21 cellular contexts compared by ENCODE assay signal in genomic region chr4:24137596-24137962, GRCh38.
"Had no signal": no experiment of that assay in that cellular context is flagged by ENCODE, and none has a peak within 500 bp of the region (broad histone marks: within the 10 kb centered on the region; RNA-seq: fewer than 3 reads in every experiment).

No MANE protein-coding gene starts in this region.

- H3K36me3 Mint-ChIP-seq: activated naive CD4-positive, alpha-beta T cell treated with anti-CD3 and anti-CD28 coated beads, Interleukin-2, amount 10 ng/mL, durations not matched to agents 7 days and 5 days; brain; memory B cell; naive thymus-derived CD8-positive, alpha-beta T cell had no signal

- H3K27me3 Mint-ChIP-seq: activated naive CD4-positive, alpha-beta T cell treated with anti-CD3 and anti-CD28 coated beads, Interleukin-2, amount 10 ng/mL, durations not matched to agents 7 days and 5 days; activated naive CD8-positive, alpha-beta T cell treated with anti-CD3 and anti-CD28 coated beads, Interleukin-2, amount 50 U/mL, for 24 hours; memory B cell had no signal

- ATAC-seq: activated CD4-positive, CD25-positive, alpha-beta regulatory T cell treated with anti-CD3 and anti-CD28 coated beads, Interleukin-2, amount 50 U/mL, for 24 hours; activated naive CD8-positive, alpha-beta T cell treated with anti-CD3 and anti-CD28 coated beads, Interleukin-2, amount 50 U/mL, for 24 hours; activated T-cell treated with anti-CD3 and anti-CD28 coated beads, Interleukin-2, amount 50 U/mL, for 4 hours; left ventricle myocardium superior; naive thymus-derived CD8-positive, alpha-beta T cell; psoas muscle; right cardiac atrium; upper lobe of right lung had no signal

- H3K4me1 Mint-ChIP-seq: activated naive CD4-positive, alpha-beta T cell treated with anti-CD3 and anti-CD28 coated beads, Interleukin-2, amount 10 ng/mL, durations not matched to agents 7 days and 5 days; activated naive CD8-positive, alpha-beta T cell treated with anti-CD3 and anti-CD28 coated beads, Interleukin-2, amount 50 U/mL, for 24 hours; memory B cell; naive thymus-derived CD8-positive, alpha-beta T cell had no signal

- H3K27ac Mint-ChIP-seq: activated naive CD4-positive, alpha-beta T cell treated with anti-CD3 and anti-CD28 coated beads, Interleukin-2, amount 10 ng/mL, durations not matched to agents 7 days and 5 days; activated naive CD8-positive, alpha-beta T cell treated with anti-CD3 and anti-CD28 coated beads, Interleukin-2, amount 50 U/mL, for 24 hours; brain; endodermal cell; memory B cell; naive thymus-derived CD8-positive, alpha-beta T cell; T-helper 1 cell treated with Interleukin-12 subunit alpha and Interleukin-12 subunit beta and Interleukin-4 antibody, amounts not matched to agents 30 μg/mL and 1 μg/mL, for 36 hours had no signal

- DNase-seq: activated CD4-positive, alpha-beta T cell treated with anti-CD3 and anti-CD28 coated beads, Interleukin-2, amount 50 U/mL, for 1 hour; activated CD8-positive, alpha-beta memory T cell treated with anti-CD3 and anti-CD28 coated beads, Interleukin-2, amount 50 U/mL, for 4 hours; activated effector memory CD4-positive, alpha-beta T cell treated with Interleukin-2 at 50 U/mL for 16 hours; activated naive CD4-positive, alpha-beta T cell treated with anti-CD3 and anti-CD28 coated beads, Interleukin-2, amount 10 ng/mL, durations not matched to agents 7 days and 5 days; activated naive CD8-positive, alpha-beta T cell treated with anti-CD3 and anti-CD28 coated beads, Interleukin-2, amount 50 U/mL, for 24 hours; activated T-cell treated with anti-CD3 and anti-CD28 coated beads, Interleukin-2, amount 50 U/mL, for 4 hours; anterior cingulate cortex; caudate nucleus; endodermal cell; foreskin melanocyte; glutamatergic neuron; kidney; left ventricle myocardium superior; naive thymus-derived CD8-positive, alpha-beta T cell; psoas muscle; right cardiac atrium; upper lobe of right lung had no signal

- H3K4me3 Mint-ChIP-seq: activated naive CD4-positive, alpha-beta T cell treated with anti-CD3 and anti-CD28 coated beads, Interleukin-2, amount 10 ng/mL, durations not matched to agents 7 days and 5 days; activated naive CD8-positive, alpha-beta T cell treated with anti-CD3 and anti-CD28 coated beads, Interleukin-2, amount 50 U/mL, for 24 hours; activated T-cell treated with anti-CD3 and anti-CD28 coated beads, Interleukin-2, amount 50 U/mL, for 4 hours; brain; endodermal cell; memory B cell; naive thymus-derived CD8-positive, alpha-beta T cell; T-helper 1 cell treated with Interleukin-12 subunit alpha and Interleukin-12 subunit beta and Interleukin-4 antibody, amounts not matched to agents 30 μg/mL and 1 μg/mL, for 36 hours had no signal

- H3K9me3 Mint-ChIP-seq: activated naive CD4-positive, alpha-beta T cell treated with anti-CD3 and anti-CD28 coated beads, Interleukin-2, amount 10 ng/mL, durations not matched to agents 7 days and 5 days; activated naive CD8-positive, alpha-beta T cell treated with anti-CD3 and anti-CD28 coated beads, Interleukin-2, amount 50 U/mL, for 24 hours; activated T-cell treated with anti-CD3 and anti-CD28 coated beads, Interleukin-2, amount 50 U/mL, for 4 hours; brain; endodermal cell; T-helper 1 cell treated with Interleukin-12 subunit alpha and Interleukin-12 subunit beta and Interleukin-4 antibody, amounts not matched to agents 30 μg/mL and 1 μg/mL, for 36 hours had no signal
